Comparison of ENCODE assay signal across 1 cellular context in the genomic region with DNA sequence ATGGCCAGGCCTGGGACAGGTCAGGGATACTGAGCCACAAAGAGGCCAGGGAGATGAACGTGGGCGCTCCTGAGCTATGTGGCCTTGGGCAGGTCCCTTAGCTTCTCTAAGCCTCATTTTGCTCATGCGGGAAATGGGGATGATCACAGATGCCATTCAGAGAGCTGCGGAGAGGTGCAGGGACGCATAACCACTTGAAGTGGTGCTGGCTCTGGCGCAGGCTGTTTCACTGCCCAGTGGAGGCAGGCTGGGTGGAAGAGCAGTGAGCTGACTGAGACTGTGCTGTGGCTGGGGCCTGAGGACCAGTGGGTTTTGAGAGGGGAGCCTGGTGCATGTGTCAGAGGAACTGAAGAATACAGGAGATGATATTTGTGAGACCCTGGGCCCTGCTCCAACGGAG.
A peak's percentile ranks its signal among the peaks of the same experiment; 100 is the strongest.
TF ChIP-seq lines count a peak whose summit lies in the region.

No MANE protein-coding gene starts in this region.

TF ChIP-seq in K562, 482 proteins besides CTCF, POLR2A, EP300 and RAD21 (continued from another document):
- TF ChIP-seq ZNF431 (CRISPR knock-in tag; IDR thresholded peaks at IDR 0.05) (no peak), KDM1A (IDR thresholded peaks at IDR 0.05) (0 out of 4 replicates have a peak, but pooled peaks of 1 of the 2 experiments have one; percentile 10), BCOR (IDR thresholded peaks at IDR 0.05) (peak; percentile 31; the same call in 1 of the 2 replicates)
